12 cellular contexts compared by ENCODE assay signal in the genomic region with DNA sequence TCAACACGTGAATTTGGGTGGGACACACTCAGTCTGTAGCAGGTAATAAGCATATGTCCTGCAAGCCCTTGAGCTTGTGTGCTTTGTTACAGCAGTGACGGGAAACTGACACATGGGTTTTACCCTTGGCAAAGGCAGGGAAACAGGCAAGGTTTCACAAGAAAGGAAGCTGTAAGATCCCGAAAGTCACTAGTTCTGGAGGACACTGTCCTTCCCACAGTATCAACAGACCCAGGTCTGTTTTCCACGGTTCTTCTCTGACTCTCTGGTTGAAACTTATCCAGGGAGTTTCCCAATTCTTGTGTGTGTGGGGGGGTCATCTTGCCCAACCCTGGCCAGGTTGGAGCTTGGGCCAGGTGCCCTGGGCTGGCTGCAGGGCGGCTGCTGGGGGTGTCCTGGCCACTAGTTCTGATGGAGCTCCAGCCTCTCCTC. TPM values are rescaled to one million over a fixed set of nuclear protein-coding genes. Genes with fewer than 3 reads are reported as not detected.
DNase-seq lines count a peak whose midpoint lies in the region; ATAC-seq lines count a peak whose summit lies in the region.
"Had no signal": no experiment of that assay in that cellular context is flagged by ENCODE, and none has a peak within 500 bp of the region (broad histone marks: within the 10 kb centered on the region; RNA-seq: fewer than 3 reads in every experiment).

No MANE protein-coding gene starts in this region.

- no peaks in the 10 kb centered on the region for H3K36me3 ChIP-seq in mesodermal cell (ENCODE audit: control insufficient read depth, insufficient read depth, low read length)
- H3K36me3 ChIP-seq: ovary had no signal

- H3K9me3 ChIP-seq in mesodermal cell (ENCODE audit: control insufficient read depth, low read length), result no peaks in the 10 kb centered on the region
- H3K9me3 ChIP-seq: A549, ovary had no signal

- 86 to 93% methylated on average over 2 to 4 of the region's 5 CpGs for WGBS in mesodermal cell (ENCODE audit: insufficient coverage in 2 of 2), 2 experiments

- H3K9me3 Mint-ChIP-seq in activated T-cell treated with anti-CD3 and anti-CD28 coated beads, Interleukin-2, amount 50 U/mL, for 4 hours, result no peaks in the 10 kb centered on the region
- H3K9me3 Mint-ChIP-seq: central memory CD8-positive, alpha-beta T cell had no signal

- DNase-seq in Right ventricle myocardium inferior (ENCODE audit: missing footprints) (no peak), cardiac septum (ENCODE audit: low spot score) (no peak), activated T-cell treated with anti-CD3 and anti-CD28 coated beads for 4 hours (no peak)
- DNase-seq in activated T-cell treated with anti-CD3 and anti-CD28 coated beads, Interleukin-2, amount 50 U/mL, for 4 hours, result no peak
- DNase-seq: NCI-H510A had no signal

- no peak overlapping the region for H3K4me3 Mint-ChIP-seq in activated T-cell treated with anti-CD3 and anti-CD28 coated beads, Interleukin-2, amount 50 U/mL, for 4 hours
- H3K4me3 Mint-ChIP-seq: central memory CD8-positive, alpha-beta T cell had no signal

- H3K4me1 Mint-ChIP-seq in activated T-cell treated with anti-CD3 and anti-CD28 coated beads, Interleukin-2, amount 50 U/mL, for 4 hours (ENCODE audit: low read depth), result no peaks in the 10 kb centered on the region

- intact Hi-C loops in Right ventricle myocardium inferior (cut with DNase I) (no loop called here), cardiac septum (cut with DNase I) (no loop called here)

- H3K4me1 ChIP-seq in mesodermal cell (ENCODE audit: control insufficient read depth, insufficient read depth, low read length, poor library complexity, severe bottlenecking), result peaks cover 24% of the 10 kb centered on the region

- H3K27ac ChIP-seq in mesodermal cell (ENCODE audit: low read depth, low read length, severe bottlenecking), result peak overlapping the region; percentile 88

- H3K27me3 Mint-ChIP-seq in activated T-cell treated with anti-CD3 and anti-CD28 coated beads, Interleukin-2, amount 50 U/mL, for 4 hours (ENCODE audit: low read depth), result no peaks in the 10 kb centered on the region

- no peaks in the 10 kb centered on the region for H3K36me3 Mint-ChIP-seq in activated T-cell treated with anti-CD3 and anti-CD28 coated beads, Interleukin-2, amount 50 U/mL, for 4 hours (ENCODE audit: insufficient read depth)

- ATAC-seq in Right ventricle myocardium inferior (peak; percentile 79), esophagus mucosa (peak; percentile 13), HG03378 (IDR thresholded peaks at IDR 0.05; ENCODE audit: unreplicated experiment) (no peak), HG02884 (IDR thresholded peaks at IDR 0.05; ENCODE audit: unreplicated experiment) (no peak)
- no peak for ATAC-seq in activated T-cell treated with anti-CD3 and anti-CD28 coated beads, Interleukin-2, amount 50 U/mL, for 4 hours

- H3K4me3 ChIP-seq in mesodermal cell (ENCODE audit: extremely low read depth, insufficient read depth, low read length, poor library complexity, severe bottlenecking), result no peak overlapping the region
- H3K4me3 ChIP-seq: A549, ovary had no signal

RNA-seq across cellular contexts. Expression of gene ZBTB21, which starts 29.3 kb away (rescaled TPM):
- 6.1 TPM for total RNA-seq in Right ventricle myocardium inferior
- total RNA-seq in cardiac septum, result 7.8 TPM
- total RNA-seq in esophagus mucosa, result 8.7 TPM
- polyA plus RNA-seq in mesodermal cell (2013, experiment 1 of 2), result 8.5 TPM
- polyA plus RNA-seq in mesodermal cell (2013, experiment 2 of 2), result 8.7 TPM
- 10 to 100 TPM; 25.6 to 33.7 (median 27.2) TPM for total RNA-seq in activated T-cell treated with anti-CD3 and anti-CD28 coated beads, Interleukin-2, amount 50 U/mL, for 4 hours

RNA-seq across cellular contexts. Expression of gene UMODL1, which starts 31.6 kb away (rescaled TPM):
- total RNA-seq in Right ventricle myocardium inferior, result not detected
- total RNA-seq in cardiac septum, result not detected
- 0.08 TPM for total RNA-seq in esophagus mucosa
- polyA plus RNA-seq in mesodermal cell (2013, experiment 1 of 2), result not detected
- polyA plus RNA-seq in mesodermal cell (2013, experiment 2 of 2), result not detected
- total RNA-seq in activated T-cell treated with anti-CD3 and anti-CD28 coated beads, Interleukin-2, amount 50 U/mL, for 4 hours, result not detected
- polyA plus RNA-seq: A549 had no signal

Comparison
In these comparisons a context has a peak if more than half of its experiments do, and no peak if none do; other contexts are left out.
1. ATAC-seq: peak in Right ventricle myocardium inferior (single experiment) and esophagus mucosa (single experiment); none in HG03378 (single experiment), HG02884 (single experiment) and activated T-cell treated with anti-CD3 and anti-CD28 coated beads, Interleukin-2, amount 50 U/mL, for 4 hours (0 of 2).